ENCODE assay signal across 21 cellular contexts in genomic region chr10:809671-810350, GRCh38.
"Had no signal": no experiment of that assay in that cellular context is flagged by ENCODE, and none has a peak within 500 bp of the region (broad histone marks: within the 10 kb centered on the region; RNA-seq: fewer than 3 reads in every experiment).

No MANE protein-coding gene starts in this region.

- DNase-seq: activated CD4-positive, alpha-beta T cell treated with anti-CD3 and anti-CD28 coated beads for 4 hours; activated CD4-positive, alpha-beta T cell treated with anti-CD3 and anti-CD28 coated beads, Interleukin-2, amount 50 U/mL, for 48 hours; activated CD4-positive, CD25-positive, alpha-beta regulatory T cell; activated CD8-positive, alpha-beta memory T cell treated with anti-CD3 and anti-CD28 coated beads, Interleukin-2, amount 50 U/mL, for 48 hours; activated naive CD4-positive, alpha-beta T cell; activated naive CD8-positive, alpha-beta T cell treated with anti-CD3 and anti-CD28 coated beads, Interleukin-2, amount 10 ng/mL, durations not matched to agents 7 days and 5 days; activated T-cell treated with anti-CD3 and anti-CD28 coated beads, Interleukin-2, amount 50 U/mL, for 4 hours; effector CD8-positive, alpha-beta T cell; foreskin keratinocyte; natural killer cell; stimulated activated CD4-positive, alpha-beta T cell treated with anti-CD3 and anti-CD28 coated beads, Interleukin-15, amount 100 ng/mL, for 24 hours; stomach; SW 1271; T-helper 17 cell had no signal

- H3K4me3 ChIP-seq: smooth muscle cell, stomach, suprapubic skin, tibial nerve had no signal

- H3K27ac ChIP-seq: foreskin keratinocyte, neutrophil, parathyroid adenoma, stomach, suprapubic skin, tibial nerve had no signal

- H2AFZ ChIP-seq: parathyroid adenoma had no signal

- ATAC-seq: activated T-cell treated with anti-CD3 and anti-CD28 coated beads, Interleukin-2, amount 50 U/mL, for 4 hours; foreskin keratinocyte; natural killer cell; sciatic nerve; stimulated activated memory B cell treated with anti-CD40 and anti-IgM and Interleukin-4, amounts not matched to agents 10 μg/mL and 1 μg/mL and 100 μg/mL, for 72 hours; T-helper 17 cell had no signal

- H3K27me3 ChIP-seq: foreskin keratinocyte, neutrophil, stomach, suprapubic skin, tibial nerve had no signal

- H3K4me2 ChIP-seq: smooth muscle cell had no signal

- H3K4me1 ChIP-seq: foreskin keratinocyte, parathyroid adenoma had no signal

- H3K9me3 ChIP-seq: neutrophil, stomach, suprapubic skin, tibial nerve had no signal
